27 cellular contexts compared by ENCODE assay signal in genomic region chr14:103290961-103291360, GRCh38.
"Had no signal": no experiment of that assay in that cellular context is flagged by ENCODE, and none has a peak within 500 bp of the region (broad histone marks: within the 10 kb centered on the region; RNA-seq: fewer than 3 reads in every experiment).

No MANE protein-coding gene starts in this region.

- H3K27ac ChIP-seq: body of pancreas, breast epithelium, cardiac muscle cell, colonic mucosa, esophagus muscularis mucosa, foreskin keratinocyte, gastrocnemius medialis, heart left ventricle had no signal

- H3K4me3 ChIP-seq: body of pancreas, breast epithelium, cardiac muscle cell, colonic mucosa, esophagus muscularis mucosa, gastrocnemius medialis, heart left ventricle had no signal

- H3K4me1 ChIP-seq: body of pancreas, breast epithelium, colonic mucosa, foreskin keratinocyte, gastrocnemius medialis, heart left ventricle had no signal

- H3K9me3 ChIP-seq: body of pancreas, breast epithelium, colonic mucosa, esophagus muscularis mucosa, gastrocnemius medialis, heart left ventricle had no signal

- H3K36me3 ChIP-seq: breast epithelium, cardiac muscle cell, colonic mucosa, esophagus muscularis mucosa, gastrocnemius medialis, heart left ventricle had no signal

- DNase-seq: activated CD4-positive, alpha-beta memory T cell treated with anti-CD3 and anti-CD28 coated beads for 36 hours; activated CD4-positive, alpha-beta T cell treated with anti-CD3 and anti-CD28 coated beads for 36 hours; activated CD4-positive, alpha-beta T cell treated with anti-CD3 and anti-CD28 coated beads, Interleukin-2, amount 10 ng/mL, durations not matched to agents 24 days and 14 days; activated CD4-positive, CD25-positive, alpha-beta regulatory T cell; activated CD4-positive, CD25-positive, alpha-beta regulatory T cell treated with anti-CD3 and anti-CD28 coated beads, Interleukin-2, amount 50 U/mL, for 72 hours; activated CD8-positive, alpha-beta memory T cell treated with anti-CD3 and anti-CD28 coated beads, Interleukin-2, amount 50 U/mL, for 48 hours; activated gamma-delta T cell treated with Interleukin-2 at 50 U/mL for 16 hours; activated naive CD4-positive, alpha-beta T cell treated with anti-CD3 and anti-CD28 coated beads, Interleukin-2, amount 50 U/mL, for 16 hours; activated naive CD4-positive, alpha-beta T cell treated with Interleukin-2 at 50 U/mL for 16 hours; activated T-cell treated with anti-CD3 and anti-CD28 coated beads for 4 hours; activated T-cell treated with anti-CD3 and anti-CD28 coated beads, Interleukin-2, amount 50 U/mL, for 24 hours; activated T-cell treated with anti-CD3 and anti-CD28 coated beads, Interleukin-2, amount 50 U/mL, for 72 hours; amniotic stem cell; anterior cingulate cortex; body of pancreas; central memory CD4-positive, alpha-beta T cell; cerebellar nuclear complex; effector CD8-positive, alpha-beta T cell; foreskin keratinocyte; gastrocnemius medialis; glutamatergic neuron; heart left ventricle; T-helper 2 cell had no signal

- ATAC-seq: activated CD4-positive, alpha-beta T cell treated with anti-CD3 and anti-CD28 coated beads for 36 hours; activated T-cell treated with anti-CD3 and anti-CD28 coated beads, Interleukin-2, amount 50 U/mL, for 72 hours; body of pancreas; foreskin keratinocyte; gastrocnemius medialis; heart left ventricle had no signal

- H3K27me3 ChIP-seq: body of pancreas, colonic mucosa had no signal
